In the genomic region with DNA sequence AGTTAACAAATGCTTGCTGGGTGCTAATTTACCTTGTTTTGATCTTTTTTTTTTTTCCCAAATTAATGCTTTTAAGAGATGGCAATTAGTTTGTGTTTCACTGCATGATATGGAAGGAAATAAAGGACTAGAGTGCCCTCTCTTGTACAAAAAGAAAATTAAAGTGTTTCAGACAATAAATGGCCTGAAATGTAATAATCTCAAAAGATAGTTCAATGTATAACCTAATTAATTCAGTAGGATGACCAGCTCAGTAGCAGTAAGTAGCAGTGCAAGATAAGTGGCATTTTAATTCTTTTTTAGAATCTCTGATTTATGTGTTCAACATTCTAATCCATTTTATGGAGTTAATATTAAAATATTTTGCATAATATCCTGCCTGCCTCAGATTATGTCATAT, we compare ENCODE assay signal across 8 cellular contexts. TPM values are rescaled to one million over a fixed set of nuclear protein-coding genes. Genes with fewer than 3 reads are reported as not detected.
DNase-seq lines count a peak whose midpoint lies in the region; ATAC-seq, FAIRE-seq and TF ChIP-seq lines count a peak whose summit lies in the region.

No MANE protein-coding gene starts in this region.

- H3K4me3 Mint-ChIP-seq in activated CD4-positive, alpha-beta T cell treated with anti-CD3 and anti-CD28 coated beads, Interleukin-2, amount 10 ng/mL, durations not matched to agents 24 days and 14 days = peak overlapping the region; percentile 69

- H3K9me3 ChIP-seq in OCI-LY1 (ENCODE audit: low read length) (no peaks in the 10 kb centered on the region), spleen (no peaks in the 10 kb centered on the region)

- ATAC-seq in HG02970 (IDR thresholded peaks at IDR 0.05; ENCODE audit: low FRiP score, unreplicated experiment) = no peak

- no peaks in the 10 kb centered on the region for H3K9me2 ChIP-seq in OCI-LY1 (ENCODE audit: low read depth, low read length)

- no peaks in the 10 kb centered on the region for H3K79me2 ChIP-seq in OCI-LY1 (ENCODE audit: insufficient read depth, low read length)

- peaks cover 47% of the 10 kb centered on the region for H3K4me1 Mint-ChIP-seq in activated CD4-positive, alpha-beta T cell treated with anti-CD3 and anti-CD28 coated beads, Interleukin-2, amount 10 ng/mL, durations not matched to agents 24 days and 14 days

- H3K4me3 ChIP-seq in OCI-LY1 (ENCODE audit: low read depth, low read length, poor library complexity, severe bottlenecking) (no peak overlapping the region), epithelial cell of proximal tubule (ENCODE audit: low read depth, low read length) (no peak overlapping the region), spleen (no peak overlapping the region)

- H3K27ac Mint-ChIP-seq in activated CD4-positive, alpha-beta T cell treated with anti-CD3 and anti-CD28 coated beads, Interleukin-2, amount 10 ng/mL, durations not matched to agents 24 days and 14 days = peak overlapping the region; percentile 61

- no peaks in the 10 kb centered on the region for H3F3A ChIP-seq in OCI-LY1 (ENCODE audit: insufficient read depth, low read length)

- H3K4me2 ChIP-seq in OCI-LY1 (ENCODE audit: low read length) = no peak overlapping the region

- H2AFZ ChIP-seq in OCI-LY1 (ENCODE audit: low read length) = no peak overlapping the region

- H4K20me1 ChIP-seq in OCI-LY1 (ENCODE audit: insufficient read depth, low read length) = no peaks in the 10 kb centered on the region

- no peak for TF ChIP-seq POLR2A in spleen (IDR thresholded peaks at IDR 0.05)

- no peaks in the 10 kb centered on the region for H3K27me3 Mint-ChIP-seq in activated CD4-positive, alpha-beta T cell treated with anti-CD3 and anti-CD28 coated beads, Interleukin-2, amount 10 ng/mL, durations not matched to agents 24 days and 14 days

- H3K27me3 ChIP-seq in OCI-LY1 (ENCODE audit: insufficient read depth, low read length) = no peaks in the 10 kb centered on the region
- H3K27me3 ChIP-seq in spleen (replicated peaks in 1 of 7) = no peaks in the 10 kb centered on the region

- peaks cover 2% of the 10 kb centered on the region for H3K9me3 Mint-ChIP-seq in activated CD4-positive, alpha-beta T cell treated with anti-CD3 and anti-CD28 coated beads, Interleukin-2, amount 10 ng/mL, durations not matched to agents 24 days and 14 days

- H3K27ac ChIP-seq in OCI-LY1 (ENCODE audit: low read depth, low read length, poor library complexity, severe bottlenecking) = no peak overlapping the region
- H3K27ac ChIP-seq in spleen = no peak overlapping the region

- no peaks in the 10 kb centered on the region for H3K4me1 ChIP-seq in OCI-LY1 (ENCODE audit: insufficient read depth, low read length, severe bottlenecking)
- H3K4me1 ChIP-seq in spleen = peaks cover 0 to 20% (median 4%) of the 10 kb centered on the region in 6 donors

- TF ChIP-seq CTCF in OCI-LY1 (IDR thresholded peaks at IDR 0.05; ENCODE audit: low read length) (peak; percentile 55; the same call in 1 of the 2 replicates), epithelial cell of proximal tubule (conservative IDR thresholded peaks at IDR 0.05; ENCODE audit: low read depth, low read length) (peak; percentile 55), spleen (IDR thresholded peaks at IDR 0.05 in 8 of 11, conservative IDR thresholded peaks at IDR 0.05 in 3 of 11) (peak in 8 of 11 experiments; percentile 17 to 50 (median 30))

- intact Hi-C loops in activated CD4-positive, alpha-beta T cell treated with anti-CD3 and anti-CD28 coated beads, Interleukin-2, amount 10 ng/mL, durations not matched to agents 24 days and 14 days (cut with micrococcal nuclease) = loop anchor here (1.0 to 5.0 kb wide), 7 partner anchors 35 to 255 kb away; no protein-coding TSS in a partner anchor
- intact Hi-C loops in spleen (cut with DNase I; ENCODE audit: low total_unique reads) = loop anchor here (10.0 kb wide), 1 partner anchor 237 kb away; no protein-coding TSS in a partner anchor

- FAIRE-seq in urothelium cell line (lab: Jason Lieb, UNC) = no peak

- H3K36me3 Mint-ChIP-seq in activated CD4-positive, alpha-beta T cell treated with anti-CD3 and anti-CD28 coated beads, Interleukin-2, amount 10 ng/mL, durations not matched to agents 24 days and 14 days (ENCODE audit: low read depth) = peaks cover 39% of the 10 kb centered on the region

- H3K9ac ChIP-seq in OCI-LY1 (ENCODE audit: low read length) = no peak overlapping the region

- DNase-seq in activated CD4-positive, alpha-beta T cell treated with anti-CD3 and anti-CD28 coated beads, Interleukin-2, amount 10 ng/mL, durations not matched to agents 24 days and 14 days = no peak
- DNase-seq in activated CD4-positive, alpha-beta T cell treated with anti-CD3 and anti-CD28 coated beads, Interleukin-2, amount 50 U/mL, for 48 hours = no peak
- DNase-seq in epithelial cell of proximal tubule (ENCODE audit: low read depth) (no peak), spleen (no peak), urothelium cell line (ENCODE audit: low spot score) (no peak), activated gamma-delta T cell (lab: John Stamatoyannopoulos, UW) (no peak)

- no peaks in the 10 kb centered on the region for H3K36me3 ChIP-seq in OCI-LY1 (ENCODE audit: insufficient read depth, low read length)
- peaks cover 0 to 92% (median 25%) of the 10 kb centered on the region in 6 donors for H3K36me3 ChIP-seq in spleen

RNA-seq across cellular contexts. Expression of a gene that starts 39.9 kb away (rescaled TPM):
- total RNA-seq in activated CD4-positive, alpha-beta T cell treated with anti-CD3 and anti-CD28 coated beads, Interleukin-2, amount 10 ng/mL, durations not matched to agents 24 days and 14 days = 0.40 and 0.49 TPM in 2 replicates
- not detected in 2 replicates for total RNA-seq in epithelial cell of proximal tubule
- under 1 TPM; 0.05 to 0.79 (median 0.16) TPM for total RNA-seq in spleen
- polyA plus RNA-seq in spleen = under 1 TPM; under 0.01 to 0.13 (median 0.03) TPM
